Comparison of ENCODE assay signal across 8 cellular contexts in genomic region chrX:120250522-120251271, GRCh38. TPM values are rescaled to one million over a fixed set of nuclear protein-coding genes. Genes with fewer than 3 reads are reported as not detected.
DNase-seq lines count a peak whose midpoint lies in the region; ATAC-seq and TF ChIP-seq lines count a peak whose summit lies in the region.

TSS of gene ZBTB33 (plus strand) at chrX:120250812. CDS start at chrX:120253416, 2,604 bp downstream.

- H3K27ac ChIP-seq in AG04450 (ENCODE audit: low read depth, low read length), result peak within 1 kb of the TSS; percentile 85
- peak within 1 kb of the TSS; percentile 73 for H3K27ac ChIP-seq in VCaP
- peak within 1 kb of the TSS; percentile 70 for H3K27ac ChIP-seq in mammary epithelial cell (ENCODE audit: insufficient read depth, low read depth, low read length)
- H3K27ac ChIP-seq in skin epidermis, result peak within 1 kb of the TSS; percentile 77 to 96 (median 91)

- peak within 1 kb of the TSS; percentile 79 for H3K4me2 ChIP-seq in mammary epithelial cell (ENCODE audit: insufficient read depth, low read depth, low read length)

- in situ Hi-C loops in mammary epithelial cell (cut with MboI; ENCODE audit: low sequenced_read_pairs in 2 of 2), result no loop called here

- POLR2A ChIA-PET in AG04450 (lab: Yijun Ruan, JAX), result interaction anchor here (0.9 to 1.0 kb wide), 3 partner anchors 202 to 459 kb away, joined by 3 read pairs; partner anchors contain the start of gene RPL39

- dilution Hi-C loops in mammary epithelial cell (cut with HindIII; ENCODE audit: low sequenced_read_pairs), result no loop called here

- TF ChIP-seq CTCF in AG04450 (IDR thresholded peaks at IDR 0.05; ENCODE audit: low read depth, low read length), result peak; percentile 54
- TF ChIP-seq CTCF in VCaP (conservative IDR thresholded peaks at IDR 0.05), result peak; percentile 67
- peak; percentile 24 to 65 for TF ChIP-seq CTCF in mammary epithelial cell (conservative IDR thresholded peaks at IDR 0.05 in 1 of 2, IDR thresholded peaks at IDR 0.05 in 1 of 2; ENCODE audit: extremely low read depth in 1 of 2, insufficient read depth in 1 of 2, low read depth in 1 of 2, low read length in 2 of 2)

- intact Hi-C loops in mammary epithelial cell (cut with micrococcal nuclease), result loop anchor here (2.0 kb wide), 1 partner anchor 218 kb away; the partner anchor contains the start of gene LAMP2

- 47% methylated on average over 6 of the region's 75 CpGs for WGBS in mammary epithelial cell (ENCODE audit: low coverage, missing lambda C conversion rate)

- no peaks in the 10 kb centered on the region for H3K9me3 ChIP-seq in AG04450 (ENCODE audit: control insufficient read depth, insufficient read depth, low read length)
- H3K9me3 ChIP-seq in mammary epithelial cell (replicated peaks; ENCODE audit: insufficient read depth, low read length), result no peaks in the 10 kb centered on the region
- no peaks in the 10 kb centered on the region for H3K9me3 ChIP-seq in iPS-18c (ENCODE audit: control insufficient read depth, insufficient read depth, low read length)

- H3K4me1 ChIP-seq in mammary epithelial cell (ENCODE audit: insufficient read depth, low read length), result no peaks in the 10 kb centered on the region

- no peaks in the 10 kb centered on the region for H4K20me1 ChIP-seq in mammary epithelial cell (ENCODE audit: insufficient read depth, low read length)

- peak within 1 kb of the TSS; percentile 70 for H2AFZ ChIP-seq in mammary epithelial cell (ENCODE audit: low read depth, low read length)

- no TSS peak for BruUV-seq in mammary epithelial cell (replicated peaks; lab: Mats Ljungman, UMichigan)

- H3K27me3 ChIP-seq in AG04450 (ENCODE audit: control insufficient read depth, insufficient read depth, low read length) (no peaks in the 10 kb centered on the region), mammary epithelial cell (ENCODE audit: insufficient read depth, low read length) (no peaks in the 10 kb centered on the region)

- H3K79me2 ChIP-seq in mammary epithelial cell (ENCODE audit: insufficient read depth, low read length), result peaks cover 37% of the 10 kb centered on the region

- DNase-seq in AG04450 (ENCODE audit: low read depth, low spot score) (peak; percentile 85), NCI-H2196 (lab: John Stamatoyannopoulos, UW; ENCODE audit: unreplicated experiment) (peak; percentile 90), mammary epithelial cell (peak; percentile 91)

- H3K4me3 ChIP-seq in AG04450 (ENCODE audit: low read depth, low read length) (peak within 1 kb of the TSS; percentile 72), mammary epithelial cell (replicated peaks in 1 of 3; ENCODE audit: insufficient read depth in 1 of 3, low read depth in 2 of 3, low read length in 3 of 3) (peak within 1 kb of the TSS; percentile 44 to 72 (median 64)), iPS-18c (ENCODE audit: insufficient read depth, low read depth, low read length) (peak within 1 kb of the TSS; percentile 64), skin epidermis (peak within 1 kb of the TSS; percentile 61 to 79 (median 66))

- CTCF ChIA-PET in AG04450 (lab: Charles Lee) (interaction anchor here (0.6 to 1.7 kb wide), 7 partner anchors 19 to 211 kb away, joined by 3 to 9 read pairs (median 4); no protein-coding TSS in a partner anchor), mammary epithelial cell (lab: Charles Lee; ENCODE audit: low non-redundant PET) (interaction anchor here (0.6 to 1.2 kb wide), 2 partner anchors 58 to 232 kb away, joined by 3 to 4 read pairs; no protein-coding TSS in a partner anchor)

- ATAC-seq in GM18870 (IDR thresholded peaks at IDR 0.05; ENCODE audit: unreplicated experiment) (peak; percentile 90), HG03135 (IDR thresholded peaks at IDR 0.05; ENCODE audit: unreplicated experiment) (peak; percentile 97)

- peak within 1 kb of the TSS; percentile 78 for H3K9ac ChIP-seq in mammary epithelial cell (ENCODE audit: insufficient read depth, low read length)

- H3K36me3 ChIP-seq in mammary epithelial cell (ENCODE audit: insufficient read depth, low read length), result no peaks in the 10 kb centered on the region

RNA-seq across cellular contexts. Expression of gene ZBTB33, which starts in this region (rescaled TPM):
- polyA plus RNA-seq in AG04450 (2011; rRNA removed) (8.9 and 9.0 TPM in 2 replicates), mammary epithelial cell (4.9 TPM)
- polyA minus RNA-seq in AG04450 (2011; rRNA and poly(A)+ RNA removed), result 10.2 and 20.3 TPM in 2 replicates
- total RNA-seq in mammary epithelial cell, result 10 to 100 TPM; 12.0 to 19.7 TPM
- 7.8 TPM for polyA minus RNA-seq in mammary epithelial cell

Comparison
In these comparisons a context has a peak if more than half of its experiments do, and no peak if none do; other contexts are left out.
1. Peak in every context shown above with its lines: DNase-seq, ATAC-seq, H3K4me3 ChIP-seq and H3K27ac ChIP-seq.